ENCODE assay signal across 15 cellular contexts in the genomic region with DNA sequence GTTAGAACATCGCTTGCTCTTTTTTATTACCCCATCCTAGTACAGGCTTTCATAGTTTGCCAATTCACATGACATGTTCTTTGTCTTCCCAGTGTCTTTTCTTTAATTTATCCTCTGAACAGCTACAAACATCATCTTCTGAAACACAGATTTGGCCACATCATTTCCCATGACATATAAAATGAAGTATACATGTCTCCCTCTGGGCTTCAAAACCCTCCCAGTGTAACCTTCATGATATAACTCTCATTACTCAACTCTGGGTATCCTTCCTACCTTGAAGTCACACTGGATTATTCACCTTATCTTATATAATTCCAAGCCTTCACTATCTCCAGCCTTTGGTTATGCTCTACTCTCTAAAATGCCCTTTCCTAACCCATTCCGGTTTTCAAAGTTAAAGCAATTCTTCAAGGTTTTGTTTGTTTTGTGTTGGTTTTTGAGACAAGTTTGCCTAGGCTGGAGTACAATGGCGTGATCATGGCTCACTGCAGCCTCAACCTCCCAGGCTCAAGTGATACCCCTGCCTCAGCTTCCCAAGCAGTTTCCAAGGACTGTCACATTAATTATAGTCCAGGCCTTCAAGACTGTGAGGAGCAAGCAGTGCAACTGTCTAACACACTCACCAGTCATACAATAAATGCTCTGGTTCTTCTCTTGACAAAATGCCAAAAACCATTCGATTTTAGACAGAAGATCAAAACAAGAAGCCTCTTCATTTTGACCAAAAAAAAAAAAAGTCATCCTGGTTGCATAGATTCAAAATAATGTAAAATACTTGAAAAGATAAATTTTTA. TPM values are rescaled to one million over a fixed set of nuclear protein-coding genes. Genes with fewer than 3 reads are reported as not detected.
DNase-seq lines count a peak whose midpoint lies in the region; ATAC-seq and TF ChIP-seq lines count a peak whose summit lies in the region.
"Had no signal": no experiment of that assay in that cellular context is flagged by ENCODE, and none has a peak within 500 bp of the region (broad histone marks: within the 10 kb centered on the region; RNA-seq: fewer than 3 reads in every experiment).

No MANE protein-coding gene starts in this region.

- POLR2A ChIA-PET in A673 (lab: Charles Lee; ENCODE audit: low non-redundant PET): no interaction called here

- CTCF ChIA-PET in A673 (lab: Charles Lee): interaction anchor here (0.7 kb wide), 2 partner anchors 19 to 573 kb away, joined by 3 to 4 read pairs; no protein-coding TSS in a partner anchor

- intact Hi-C loops in A673 (cut with micrococcal nuclease; ENCODE audit: unreplicated experiment): loop anchor here (2.0 kb wide), 1 partner anchor 69 kb away; no protein-coding TSS in a partner anchor

- H3K36me3 ChIP-seq in A673 (ENCODE audit: insufficient read depth, low read length, poor library complexity, severe bottlenecking): no peaks in the 10 kb centered on the region
- H3K36me3 ChIP-seq: gastrocnemius medialis, spleen, suprapubic skin had no signal

- ATAC-seq in GM19025 (IDR thresholded peaks at IDR 0.05; ENCODE audit: low read depth, unreplicated experiment) (peak; percentile 7), HG02678 (IDR thresholded peaks at IDR 0.05; ENCODE audit: unreplicated experiment) (peak; percentile 2), SK-N-SH treated with all-trans-retinoic acid at 6 μM for 48 hours (no peak), HG03045 (IDR thresholded peaks at IDR 0.05; ENCODE audit: unreplicated experiment) (no peak)
- ATAC-seq: gastrocnemius medialis had no signal

- no TSS peak for BruUV-seq in A673 (replicated peaks; lab: Mats Ljungman, UMichigan)

- H3K9me3 ChIP-seq in A673 (ENCODE audit: low read depth, low read length, poor library complexity, severe bottlenecking): no peaks in the 10 kb centered on the region
- H3K9me3 ChIP-seq: gastrocnemius medialis, spleen, suprapubic skin had no signal

- peaks cover 55% of the 10 kb centered on the region for H3K4me1 ChIP-seq in A673 (ENCODE audit: insufficient read depth, low read length, poor library complexity, severe bottlenecking)
- H3K4me1 ChIP-seq: gastrocnemius medialis, spleen, suprapubic skin had no signal

- H3K27me3 ChIP-seq in A673 (replicated peaks; ENCODE audit: insufficient read depth, low read depth, low read length, poor library complexity): no peaks in the 10 kb centered on the region
- H3K27me3 ChIP-seq: gastrocnemius medialis, spleen, suprapubic skin had no signal

- TF ChIP-seq CTCF in A673 (conservative IDR thresholded peaks at IDR 0.05; ENCODE audit: low read depth, low read length): no peak

- peak overlapping the region; percentile 13 for H3K27ac ChIP-seq in A673 (ENCODE audit: low read depth, low read length, poor library complexity, severe bottlenecking)
- H3K27ac ChIP-seq: gastrocnemius medialis, spleen, suprapubic skin had no signal

- no peak overlapping the region for H3K4me3 ChIP-seq in A673 (ENCODE audit: low read depth, low read length, poor library complexity, severe bottlenecking)
- H3K4me3 ChIP-seq: gastrocnemius medialis, suprapubic skin had no signal

- no peak for DNase-seq in A673 (ENCODE audit: low spot score)
- DNase-seq in HPDE6-E6E7 (ENCODE audit: extremely low spot score): no peak
- DNase-seq in activated CD4-positive, CD25-positive, alpha-beta regulatory T cell (lab: John Stamatoyannopoulos, UW): no peak
- DNase-seq in HuH-7 (ENCODE audit: low spot score): no peak
- DNase-seq: gastrocnemius medialis, KG1, NCI-H524, occipital lobe, spleen had no signal

TF ChIP-seq in SK-N-SH treated with all-trans-retinoic acid at 6 μM for 48 hours, 23 proteins besides CTCF, POLR2A, EP300 and RAD21:
- peak; percentile 66; the same call in 1 of the 2 replicates for TF ChIP-seq TOX (CRISPR knock-in tag; IDR thresholded peaks at IDR 0.05; ENCODE audit: borderline replicate concordance)
- TF ChIP-seq, protein P1, sequence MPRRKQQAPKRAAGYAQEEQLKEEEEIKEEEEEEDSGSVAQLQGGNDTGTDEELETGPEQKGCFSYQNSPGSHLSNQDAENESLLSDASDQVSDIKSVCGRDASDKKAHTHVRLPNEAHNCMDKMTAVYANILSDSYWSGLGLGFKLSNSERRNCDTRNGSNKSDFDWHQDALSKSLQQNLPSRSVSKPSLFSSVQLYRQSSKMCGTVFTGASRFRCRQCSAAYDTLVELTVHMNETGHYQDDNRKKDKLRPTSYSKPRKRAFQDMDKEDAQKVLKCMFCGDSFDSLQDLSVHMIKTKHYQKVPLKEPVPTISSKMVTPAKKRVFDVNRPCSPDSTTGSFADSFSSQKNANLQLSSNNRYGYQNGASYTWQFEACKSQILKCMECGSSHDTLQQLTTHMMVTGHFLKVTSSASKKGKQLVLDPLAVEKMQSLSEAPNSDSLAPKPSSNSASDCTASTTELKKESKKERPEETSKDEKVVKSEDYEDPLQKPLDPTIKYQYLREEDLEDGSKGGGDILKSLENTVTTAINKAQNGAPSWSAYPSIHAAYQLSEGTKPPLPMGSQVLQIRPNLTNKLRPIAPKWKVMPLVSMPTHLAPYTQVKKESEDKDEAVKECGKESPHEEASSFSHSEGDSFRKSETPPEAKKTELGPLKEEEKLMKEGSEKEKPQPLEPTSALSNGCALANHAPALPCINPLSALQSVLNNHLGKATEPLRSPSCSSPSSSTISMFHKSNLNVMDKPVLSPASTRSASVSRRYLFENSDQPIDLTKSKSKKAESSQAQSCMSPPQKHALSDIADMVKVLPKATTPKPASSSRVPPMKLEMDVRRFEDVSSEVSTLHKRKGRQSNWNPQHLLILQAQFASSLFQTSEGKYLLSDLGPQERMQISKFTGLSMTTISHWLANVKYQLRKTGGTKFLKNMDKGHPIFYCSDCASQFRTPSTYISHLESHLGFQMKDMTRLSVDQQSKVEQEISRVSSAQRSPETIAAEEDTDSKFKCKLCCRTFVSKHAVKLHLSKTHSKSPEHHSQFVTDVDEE (CRISPR knock-in tag; IDR thresholded peaks at IDR 0.05): no peak

RNA-seq across cellular contexts. Expression of a gene that starts 5.8 kb away (rescaled TPM):
- 0.28 TPM in 1 of 2 replicates, not detected in the other for total RNA-seq in A673 (2021)

RNA-seq across cellular contexts. Expression of a gene that starts 54.6 kb away (rescaled TPM):
- 0.09 TPM in 1 of 2 replicates, not detected in the other for total RNA-seq in A673 (2021)
- total RNA-seq: gastrocnemius medialis, occipital lobe, WTC11 had no signal

Comparison
In these comparisons a context has a peak if more than half of its experiments do, and no peak if none do; other contexts are left out.
1. ATAC-seq: peak in GM19025 (single experiment) and HG02678 (single experiment); none in SK-N-SH treated with all-trans-retinoic acid at 6 μM for 48 hours (single experiment) and HG03045 (single experiment).